Comparison of ENCODE assay signal across 14 cellular contexts in the genomic region with DNA sequence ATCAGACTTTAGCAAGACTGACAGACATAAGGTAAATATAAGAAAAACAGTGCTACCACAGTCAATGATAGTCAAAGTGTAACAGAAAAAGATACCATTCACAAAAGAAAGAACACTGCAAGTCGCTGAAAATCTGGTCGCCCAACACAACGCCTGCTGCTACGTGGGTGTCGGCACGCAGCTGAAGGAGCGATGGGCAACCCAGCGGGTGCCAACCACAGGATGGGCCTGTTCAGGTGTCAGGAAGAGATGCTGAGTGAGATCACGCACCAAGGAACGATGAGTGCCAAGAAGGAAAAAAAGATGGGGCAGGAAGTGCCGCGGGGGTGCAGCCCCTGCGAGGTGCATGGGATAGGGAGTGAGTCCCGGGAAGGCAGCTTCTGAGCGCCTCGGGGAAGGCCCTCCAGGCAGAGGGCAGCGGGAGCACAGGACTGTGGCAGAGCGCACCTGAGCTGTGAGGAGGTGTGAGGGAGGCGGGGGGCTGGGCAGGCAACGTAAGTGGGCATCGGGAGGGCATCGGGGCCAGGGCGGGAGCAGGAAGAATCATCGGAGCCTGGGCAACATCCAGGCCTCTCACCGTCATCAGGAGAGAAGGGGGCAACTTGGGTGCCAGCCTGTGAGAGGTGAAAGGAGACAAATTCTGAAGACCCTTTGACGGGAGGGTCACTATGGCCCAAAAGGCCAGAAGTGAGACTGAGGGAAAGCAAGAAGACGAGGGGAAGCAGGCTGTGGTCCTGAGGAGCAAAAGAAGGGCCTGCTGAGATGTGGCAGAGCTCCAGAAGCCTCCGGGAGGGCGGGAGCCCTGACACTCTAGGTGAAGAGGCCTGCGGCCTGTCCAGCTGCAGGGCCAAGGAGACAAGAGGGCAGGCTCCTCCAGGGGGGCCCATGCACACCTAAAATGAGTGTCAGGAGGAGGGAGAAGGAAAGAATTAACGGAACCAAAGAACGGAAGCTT.
"Had no signal": no experiment of that assay in that cellular context is flagged by ENCODE, and none has a peak within 500 bp of the region (broad histone marks: within the 10 kb centered on the region; RNA-seq: fewer than 3 reads in every experiment).

No MANE protein-coding gene starts in this region.

- ATAC-seq: activated CD8-positive, alpha-beta T cell treated with anti-CD3 and anti-CD28 coated beads for 36 hours; gastrocnemius medialis had no signal

- H3K27me3 Mint-ChIP-seq: activated CD8-positive, alpha-beta T cell treated with anti-CD3 and anti-CD28 coated beads for 36 hours had no signal

- H3K27ac ChIP-seq: gastrocnemius medialis, SJSA1, stomach, thoracic aorta had no signal

- H3K36me3 ChIP-seq: gastrocnemius medialis, thoracic aorta had no signal

- DNase-seq: activated CD8-positive, alpha-beta memory T cell treated with anti-CD3 and anti-CD28 coated beads, Interleukin-2, amount 50 U/mL, for 4 hours; activated CD8-positive, alpha-beta T cell treated with anti-CD3 and anti-CD28 coated beads for 36 hours; effector CD8-positive, alpha-beta T cell; gastrocnemius medialis; kidney glomerular epithelial cell; midbrain; nucleus accumbens; stimulated activated CD4-positive, alpha-beta T cell treated with anti-CD3 and anti-CD28 coated beads, Interleukin-12 subunit alpha, Interleukin-12 subunit beta, amount 100 ng/mL, for 4 hours; stimulated activated CD4-positive, alpha-beta T cell treated with anti-CD3 and anti-CD28 coated beads, Interleukin-2, amount 100 ng/mL, for 48 hours; stimulated activated CD8-positive, alpha-beta memory T cell treated with anti-CD3 and anti-CD28 coated beads, Interleukin-4, amount 100 ng/mL, for 48 hours; stomach; SW 1271 had no signal

- H3K9me3 ChIP-seq: gastrocnemius medialis, SJSA1, stomach, thoracic aorta had no signal

- H3K27ac Mint-ChIP-seq: activated CD8-positive, alpha-beta T cell treated with anti-CD3 and anti-CD28 coated beads for 36 hours had no signal

- H3K4me3 ChIP-seq: gastrocnemius medialis, SJSA1, stomach, thoracic aorta had no signal

- H3K4me1 ChIP-seq: gastrocnemius medialis, SJSA1, stomach had no signal

- H3K27me3 ChIP-seq: gastrocnemius medialis, SJSA1, stomach had no signal

- H3K4me3 Mint-ChIP-seq: activated CD8-positive, alpha-beta T cell treated with anti-CD3 and anti-CD28 coated beads for 36 hours had no signal
